In the genomic region with DNA sequence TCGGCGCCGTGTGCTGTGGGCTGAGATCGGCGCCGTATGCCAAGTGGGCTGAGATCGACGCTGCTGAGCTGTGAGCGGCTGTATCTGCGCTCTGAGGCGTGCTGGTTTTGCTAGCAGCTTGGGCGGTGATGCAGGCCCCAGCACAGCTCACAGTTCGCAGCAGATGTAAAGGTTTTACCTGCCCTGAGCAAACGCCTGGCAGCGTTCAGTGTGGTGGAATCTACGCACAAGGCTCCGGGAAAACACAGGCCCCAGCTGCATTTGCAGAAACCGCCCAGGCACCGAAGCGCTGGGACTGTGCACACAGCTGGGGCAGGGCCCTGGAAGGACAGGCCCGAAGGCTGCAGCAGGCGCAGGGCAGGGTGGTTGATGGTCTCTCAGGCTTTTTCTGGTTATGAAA, we compare ENCODE assay signal across 16 cellular contexts. TPM values are rescaled to one million over a fixed set of nuclear protein-coding genes. Genes with fewer than 3 reads are reported as not detected.
DNase-seq lines count a peak whose midpoint lies in the region; ATAC-seq and TF ChIP-seq lines count a peak whose summit lies in the region.
"Had no signal": no experiment of that assay in that cellular context is flagged by ENCODE, and none has a peak within 500 bp of the region (broad histone marks: within the 10 kb centered on the region; RNA-seq: fewer than 3 reads in every experiment).

No MANE protein-coding gene starts in this region.

- H3K9me3 ChIP-seq in BLaER1: peaks cover 7% of the 10 kb centered on the region; the same call in 1 of the 2 replicates
- no peaks in the 10 kb centered on the region for H3K9me3 ChIP-seq in lower lobe of right lung
- H3K9me3 ChIP-seq in sigmoid colon: no peaks in the 10 kb centered on the region
- H3K9me3 ChIP-seq: SJCRH30 had no signal

- no peaks in the 10 kb centered on the region for H3K36me3 ChIP-seq in BLaER1
- no peaks in the 10 kb centered on the region for H3K36me3 ChIP-seq in lower lobe of right lung
- H3K36me3 ChIP-seq in sigmoid colon: no peaks in the 10 kb centered on the region
- H3K36me3 ChIP-seq: SJCRH30 had no signal

- no peak for ATAC-seq in lower lobe of right lung
- ATAC-seq in GM19467 (IDR thresholded peaks at IDR 0.05; ENCODE audit: unreplicated experiment): no peak
- ATAC-seq: CD8-positive, alpha-beta T cell had no signal

- H3K4me3 Mint-ChIP-seq in CD14-positive monocyte (no peak overlapping the region), endothelial cell (ENCODE audit: unreplicated experiment) (no peak overlapping the region)
- H3K4me3 Mint-ChIP-seq: B cell; CD8-positive, alpha-beta T cell had no signal

- H3K4me3 ChIP-seq in BLaER1: no peak overlapping the region
- no peak overlapping the region for H3K4me3 ChIP-seq in lower lobe of right lung
- H3K4me3 ChIP-seq in sigmoid colon: no peak overlapping the region
- H3K4me3 ChIP-seq: SJCRH30 had no signal

- no peak overlapping the region for H3K27ac Mint-ChIP-seq in CD14-positive monocyte
- no peak overlapping the region for H3K27ac Mint-ChIP-seq in endothelial cell (ENCODE audit: unreplicated experiment)
- H3K27ac Mint-ChIP-seq: B cell; CD8-positive, alpha-beta T cell had no signal

- no peaks in the 10 kb centered on the region for H3K36me3 Mint-ChIP-seq in CD14-positive monocyte
- H3K36me3 Mint-ChIP-seq in endothelial cell (ENCODE audit: low read depth, unreplicated experiment): no peaks in the 10 kb centered on the region
- H3K36me3 Mint-ChIP-seq: CD8-positive, alpha-beta T cell had no signal

- intact Hi-C loops in CD14-positive monocyte (cut with micrococcal nuclease) (loop anchor here in 1 of 2 donors (10.0 kb wide), 1 partner anchor 120 kb away; no protein-coding TSS in a partner anchor), lower lobe of right lung (cut with DNase I) (no loop called here), sigmoid colon (cut with DNase I) (no loop called here)

- TF ChIP-seq EP300 in sigmoid colon (IDR thresholded peaks at IDR 0.05): no peak

- peaks cover 0 to 2% (median 0%) of the 10 kb centered on the region in 7 donors for H3K9me3 Mint-ChIP-seq in CD14-positive monocyte
- H3K9me3 Mint-ChIP-seq in endothelial cell (ENCODE audit: unreplicated experiment): no peaks in the 10 kb centered on the region
- H3K9me3 Mint-ChIP-seq: CD8-positive, alpha-beta T cell had no signal

- no peaks in the 10 kb centered on the region for H4K20me1 ChIP-seq in BLaER1

- peak overlapping the region; percentile 24 for H3K27ac ChIP-seq in BLaER1
- no peak overlapping the region for H3K27ac ChIP-seq in lower lobe of right lung
- no peak overlapping the region for H3K27ac ChIP-seq in sigmoid colon
- H3K27ac ChIP-seq: SJCRH30 had no signal

- TF ChIP-seq POLR2A in sigmoid colon (IDR thresholded peaks at IDR 0.05): no peak

- DNase-seq in CD14-positive monocyte (ENCODE audit: low spot score) (peak; percentile 15), lower lobe of right lung (peak; percentile 36), sigmoid colon (peak; percentile 33), hepatic stellate cell (ENCODE audit: low spot score) (no peak), endothelial cell (ENCODE audit: low spot score) (no peak)
- DNase-seq: CD8-positive, alpha-beta T cell; HCEC 1CT; NCI-H1417; NCI-H2029; NCI-H2171; NCI-H748 treated with DMSO at 0.1 percent for 48 hours; OCI-M1; SJCRH30 had no signal

- H3K9ac ChIP-seq in BLaER1: no peak overlapping the region

- peak overlapping the region; percentile 81 for H3K4me2 ChIP-seq in BLaER1

- TF ChIP-seq CTCF in CD14-positive monocyte (IDR thresholded peaks at IDR 0.05) (no peak), lower lobe of right lung (IDR thresholded peaks at IDR 0.05) (no peak), sigmoid colon (IDR thresholded peaks at IDR 0.05) (no peak), endothelial cell (IDR thresholded peaks at IDR 0.05; ENCODE audit: unreplicated experiment) (no peak)

- H3K27me3 Mint-ChIP-seq in CD14-positive monocyte (ENCODE audit: low read depth in 3 of 3) (peaks cover 5 to 9% (median 7%) of the 10 kb centered on the region in 3 donors), endothelial cell (ENCODE audit: unreplicated experiment) (peaks cover 2% of the 10 kb centered on the region)

- no peaks in the 10 kb centered on the region; the same call in 1 of the 2 replicates for H3K27me3 ChIP-seq in BLaER1
- peaks cover 14% of the 10 kb centered on the region for H3K27me3 ChIP-seq in lower lobe of right lung (ENCODE audit: low read depth)
- no peaks in the 10 kb centered on the region for H3K27me3 ChIP-seq in sigmoid colon
- H3K27me3 ChIP-seq: SJCRH30 had no signal

- 91 to 92% methylated on average over 22 of the region's 22 CpGs for WGBS in sigmoid colon, 2 donors

- H3K4me1 ChIP-seq in BLaER1 (peaks cover 61% of the 10 kb centered on the region), lower lobe of right lung (no peaks in the 10 kb centered on the region), sigmoid colon (peaks cover 0 to 6% (median 0%) of the 10 kb centered on the region in 4 donors)
- H3K4me1 ChIP-seq: SJCRH30 had no signal

- no peaks in the 10 kb centered on the region for H3K4me1 Mint-ChIP-seq in CD14-positive monocyte
- no peaks in the 10 kb centered on the region for H3K4me1 Mint-ChIP-seq in endothelial cell (ENCODE audit: unreplicated experiment)
- H3K4me1 Mint-ChIP-seq: B cell had no signal

RNA-seq across cellular contexts. Expression of gene ZNF469, which starts 8.0 kb away (rescaled TPM):
- polyA plus RNA-seq in CD14-positive monocyte: under 1 TPM; 0.02 to 0.10 TPM
- total RNA-seq in lower lobe of right lung: 2.0 TPM
- 1 to 10 TPM in 1 of 4 donors, under 1 TPM in 3; 0.33 to 1.7 (median 0.52) TPM for total RNA-seq in sigmoid colon
- under 1 TPM; under 0.01 to 0.61 (median under 0.01) TPM for polyA plus RNA-seq in sigmoid colon
- total RNA-seq in endothelial cell (ENCODE audit: unreplicated experiment): 14.7 TPM
- total RNA-seq: SJCRH30 had no signal

Comparison
In these comparisons a context has a peak if more than half of its experiments do, and no peak if none do; other contexts are left out.
1. DNase-seq: peak in CD14-positive monocyte (single experiment), lower lobe of right lung (single experiment) and sigmoid colon (single experiment); none in hepatic stellate cell (single experiment) and endothelial cell (single experiment).